Comparison of ENCODE assay signal across 14 cellular contexts in genomic region chr9:70390922-70391321, GRCh38. TPM values are rescaled to one million over a fixed set of nuclear protein-coding genes. Genes with fewer than 3 reads are reported as not detected.
DNase-seq lines count a peak whose midpoint lies in the region; ATAC-seq, FAIRE-seq and TF ChIP-seq lines count a peak whose summit lies in the region.
"Had no signal": no experiment of that assay in that cellular context is flagged by ENCODE, and none has a peak within 500 bp of the region (broad histone marks: within the 10 kb centered on the region; RNA-seq: fewer than 3 reads in every experiment).

No MANE protein-coding gene starts in this region.

- no peaks in the 10 kb centered on the region for H3K9me3 Mint-ChIP-seq in CD4-positive, CD25-positive, alpha-beta regulatory T cell
- H3K9me3 Mint-ChIP-seq in GM23338 = no peaks in the 10 kb centered on the region; the same call in 2 of the 3 replicates

- no peaks in the 10 kb centered on the region for H3K27me3 Mint-ChIP-seq in CD4-positive, CD25-positive, alpha-beta regulatory T cell
- H3K27me3 Mint-ChIP-seq in GM23338 (ENCODE audit: insufficient read depth, low read depth, poor library complexity) = peaks cover 1% of the 10 kb centered on the region

- peak overlapping the region in 1 of 3 donors; percentile 12 for H3K27ac Mint-ChIP-seq in CD4-positive, CD25-positive, alpha-beta regulatory T cell
- H3K27ac Mint-ChIP-seq in GM23338 = no peak overlapping the region

- H4K20me1 ChIP-seq in osteoblast (ENCODE audit: insufficient read depth, low read length) (peaks cover 91% of the 10 kb centered on the region), GM23338 (replicated peaks; ENCODE audit: insufficient read depth) (no peaks in the 10 kb centered on the region)

- peak in 1 of 3 donors; percentile 14 for DNase-seq in CD4-positive, CD25-positive, alpha-beta regulatory T cell
- DNase-seq in LHCN-M2 (ENCODE audit: low read depth) = peak; percentile 31
- DNase-seq in cardiac fibroblast (ENCODE audit: low read depth in 2 of 2) = peak; percentile 51 to 52
- no peak for DNase-seq in osteoblast (ENCODE audit: insufficient read length, low spot score, missing footprints)
- DNase-seq in NCI-H146 treated with DMSO at 0.1 percent for 48 hours (lab: John Stamatoyannopoulos, UW; ENCODE audit: unreplicated experiment) = no peak
- DNase-seq in GM23338 (ENCODE audit: low spot score) = no peak
- no peak for DNase-seq in GM19239 (ENCODE audit: insufficient read length, low spot score)
- no peak for DNase-seq in AG20443 (ENCODE audit: low spot score)
- DNase-seq: amygdala; GOT3; NCI-H2171 treated with DMSO at 0.1 percent for 48 hours; stimulated activated CD4-positive, alpha-beta T cell treated with anti-CD3 and anti-CD28 coated beads, Interleukin-4, amount 100 ng/mL, for 24 hours had no signal

- H3K27me3 ChIP-seq in CD4-positive, CD25-positive, alpha-beta regulatory T cell (ENCODE audit: control insufficient read depth, insufficient read depth, low read length) = no peaks in the 10 kb centered on the region
- H3K27me3 ChIP-seq in osteoblast (ENCODE audit: insufficient read depth, low read length) (no peaks in the 10 kb centered on the region), GM23338 (ENCODE audit: insufficient read depth) (no peaks in the 10 kb centered on the region)
- H3K27me3 ChIP-seq: suprapubic skin had no signal

- H3K27ac ChIP-seq in CD4-positive, CD25-positive, alpha-beta regulatory T cell (ENCODE audit: insufficient read depth, low read length, poor library complexity, severe bottlenecking) = no peak overlapping the region
- H3K27ac ChIP-seq in osteoblast (ENCODE audit: low read depth, low read length) (no peak overlapping the region), GM23338 (ENCODE audit: low read depth) (no peak overlapping the region)
- H3K27ac ChIP-seq: suprapubic skin had no signal

- H3K4me3 Mint-ChIP-seq in CD4-positive, CD25-positive, alpha-beta regulatory T cell = peak overlapping the region in 3 of 4 donors; percentile 8 to 71 (median 49)
- H3K4me3 Mint-ChIP-seq in GM23338 = no peak overlapping the region

- H3K4me2 ChIP-seq in osteoblast (ENCODE audit: insufficient read depth, low read length) = peak overlapping the region; percentile 11
- H3K4me2 ChIP-seq in GM23338 = no peak overlapping the region

- peaks cover 41% of the 10 kb centered on the region for H3K4me1 ChIP-seq in CD4-positive, CD25-positive, alpha-beta regulatory T cell (ENCODE audit: control insufficient read depth, insufficient read depth, low read length, poor library complexity, severe bottlenecking)
- H3K4me1 ChIP-seq in osteoblast (ENCODE audit: insufficient read depth, low read length) (peaks cover 13% of the 10 kb centered on the region), GM23338 (ENCODE audit: insufficient read depth) (0 out of 2 replicates have a peak, but pooled peaks cover 3% of the 10 kb centered on the region)

- FAIRE-seq in GM19239 (lab: Jason Lieb, UNC) = no peak
- FAIRE-seq: endometrium had no signal

- H3K4me1 Mint-ChIP-seq in CD4-positive, CD25-positive, alpha-beta regulatory T cell = peaks cover 46 to 84% (median 60%) of the 10 kb centered on the region in 4 donors
- H3K4me1 Mint-ChIP-seq in GM23338 = peaks cover 14% of the 10 kb centered on the region

- H3K79me2 ChIP-seq in osteoblast (ENCODE audit: insufficient read depth, low read length) (peaks cover 91% of the 10 kb centered on the region), GM23338 (replicated peaks; ENCODE audit: insufficient read depth) (no peaks in the 10 kb centered on the region)

- ATAC-seq in CD4-positive, CD25-positive, alpha-beta regulatory T cell (ENCODE audit: low read depth in 2 of 2) = no peak
- ATAC-seq in GM23338 = no peak

- H3K36me3 ChIP-seq in CD4-positive, CD25-positive, alpha-beta regulatory T cell (ENCODE audit: control insufficient read depth, insufficient read depth, low read length) = peaks cover 9% of the 10 kb centered on the region
- H3K36me3 ChIP-seq in osteoblast (ENCODE audit: insufficient read depth, low read length) (peaks cover 11% of the 10 kb centered on the region), GM23338 (ENCODE audit: insufficient read depth) (no peaks in the 10 kb centered on the region)

- no peaks in the 10 kb centered on the region for H3K9me2 ChIP-seq in GM23338 (ENCODE audit: insufficient read depth)

- no peaks in the 10 kb centered on the region for H3F3A ChIP-seq in GM23338 (replicated peaks; ENCODE audit: low read depth)

- H3K36me3 Mint-ChIP-seq in CD4-positive, CD25-positive, alpha-beta regulatory T cell = peaks cover 18% of the 10 kb centered on the region
- no peaks in the 10 kb centered on the region for H3K36me3 Mint-ChIP-seq in GM23338 (ENCODE audit: low read depth)

- TF ChIP-seq CTCF in cardiac fibroblast (IDR thresholded peaks at IDR 0.05; ENCODE audit: low read depth, low read length) (no peak), osteoblast (IDR thresholded peaks at IDR 0.05; ENCODE audit: extremely low read depth, low read depth, low read length) (no peak), GM23338 (conservative IDR thresholded peaks at IDR 0.05; ENCODE audit: low read depth in 2 of 2) (no peak)

- no peak overlapping the region for H3K4me3 ChIP-seq in CD4-positive, CD25-positive, alpha-beta regulatory T cell (ENCODE audit: low read depth, low read length)
- H3K4me3 ChIP-seq in cardiac fibroblast (replicated peaks in 1 of 2; ENCODE audit: low read depth in 2 of 2, low read length in 2 of 2) (no peak overlapping the region), osteoblast (ENCODE audit: insufficient read depth, low read length) (no peak overlapping the region), GM23338 (no peak overlapping the region)
- H3K4me3 ChIP-seq: suprapubic skin had no signal

- H2AFZ ChIP-seq in osteoblast (ENCODE audit: low read length) (no peak overlapping the region), GM23338 (no peak overlapping the region)

- no peaks in the 10 kb centered on the region for H3K9me3 ChIP-seq in CD4-positive, CD25-positive, alpha-beta regulatory T cell (ENCODE audit: control insufficient read depth in 2 of 2, low read length in 2 of 2)
- H3K9me3 ChIP-seq in osteoblast (ENCODE audit: low read depth, low read length) = no peaks in the 10 kb centered on the region
- H3K9me3 ChIP-seq: suprapubic skin had no signal

TF ChIP-seq in GM23338, 12 proteins besides CTCF, POLR2A, EP300 and RAD21 (continues in another document):
- no peak for TF ChIP-seq ZNF114 (CRISPR knock-in tag; IDR thresholded peaks at IDR 0.05)
- no peak for TF ChIP-seq CREB1 (CRISPR knock-in tag; IDR thresholded peaks at IDR 0.05; ENCODE audit: low read depth)
- no peak for TF ChIP-seq EZH2 (IDR thresholded peaks at IDR 0.05; ENCODE audit: low read depth, unreplicated experiment)
- no peak for TF ChIP-seq POLR2AphosphoS5 (IDR thresholded peaks at IDR 0.05; ENCODE audit: low read depth)
- TF ChIP-seq REST (IDR thresholded peaks at IDR 0.05; ENCODE audit: unreplicated experiment) = no peak

RNA-seq across cellular contexts. Expression of gene KLF9, which starts 23.5 kb away (rescaled TPM):
- total RNA-seq in CD4-positive, CD25-positive, alpha-beta regulatory T cell = 86.7 TPM
- 1 to 10 TPM; 1.4 to 3.7 (median 3.0) TPM for polyA plus RNA-seq in CD4-positive, CD25-positive, alpha-beta regulatory T cell
- total RNA-seq in LHCN-M2 (2014; rRNA removed) (23.5 and 36.5 TPM in 2 replicates), osteoblast (46.9 and 51.8 TPM in 2 replicates)
- polyA plus RNA-seq in LHCN-M2 (2012) = 4.8 TPM
- total RNA-seq in GM23338 (2014; rRNA removed; shearing (Covaris generic)) = 0.82 and 1.5 TPM in 2 replicates
- polyA plus RNA-seq in GM23338 (2016; fragmentation: Nextera tagmentation; extraction: Ambion mirVana) = 0.45 and 0.58 TPM in 2 replicates

Comparison
In these comparisons a context has a peak if more than half of its experiments do, and no peak if none do; other contexts are left out.
1. DNase-seq: peak in LHCN-M2 (single experiment) and cardiac fibroblast (2 of 2); none in osteoblast (single experiment), NCI-H146 treated with DMSO at 0.1 percent for 48 hours (single experiment), GM23338 (single experiment), GM19239 (single experiment) and AG20443 (single experiment).